Comparison of ENCODE assay signal across 14 cellular contexts in genomic region chr4:38454284-38454683, GRCh38.
DNase-seq lines count a peak whose midpoint lies in the region; ATAC-seq and TF ChIP-seq lines count a peak whose summit lies in the region.
"Had no signal": no experiment of that assay in that cellular context is flagged by ENCODE, and none has a peak within 500 bp of the region (broad histone marks: within the 10 kb centered on the region; RNA-seq: fewer than 3 reads in every experiment).

No MANE protein-coding gene starts in this region.

- H3K36me3 Mint-ChIP-seq in activated CD4-positive, alpha-beta memory T cell treated with anti-CD3 and anti-CD28 coated beads for 36 hours: peaks cover 7% of the 10 kb centered on the region
- peaks cover 6% of the 10 kb centered on the region for H3K36me3 Mint-ChIP-seq in activated CD4-positive, alpha-beta memory T cell treated with anti-CD3 and anti-CD28 coated beads, Interleukin-2, amount 10 ng/mL, durations not matched to agents 7 days and 5 days (ENCODE audit: low read depth)
- peaks cover 16% of the 10 kb centered on the region for H3K36me3 Mint-ChIP-seq in activated naive CD8-positive, alpha-beta T cell treated with anti-CD3 and anti-CD28 coated beads for 36 hours
- H3K36me3 Mint-ChIP-seq in naive thymus-derived CD4-positive, alpha-beta T cell: peaks cover 0 to 12% (median 0%) of the 10 kb centered on the region in 5 donors

- no peak for TF ChIP-seq CTCF in KMS-11 (conservative IDR thresholded peaks at IDR 0.05; ENCODE audit: low read depth, low read length)

- no peak overlapping the region for H3K4me3 ChIP-seq in KMS-11 (IDR thresholded peaks at IDR 0.05; ENCODE audit: insufficient read depth, low read depth, low read length)
- no peak overlapping the region for H3K4me3 ChIP-seq in naive thymus-derived CD4-positive, alpha-beta T cell (ENCODE audit: low read length)
- H3K4me3 ChIP-seq: BLaER1, GM23338 had no signal

- peak overlapping the region; percentile 7 for H3K27ac Mint-ChIP-seq in activated CD4-positive, alpha-beta memory T cell treated with anti-CD3 and anti-CD28 coated beads for 36 hours
- no peak overlapping the region for H3K27ac Mint-ChIP-seq in activated CD4-positive, alpha-beta memory T cell treated with anti-CD3 and anti-CD28 coated beads, Interleukin-2, amount 10 ng/mL, durations not matched to agents 7 days and 5 days
- H3K27ac Mint-ChIP-seq in activated naive CD8-positive, alpha-beta T cell treated with anti-CD3 and anti-CD28 coated beads for 36 hours: peak overlapping the region; percentile 40
- H3K27ac Mint-ChIP-seq in stimulated activated naive CD8-positive, alpha-beta T cell treated with anti-CD3 and anti-CD28 coated beads, Interleukin-15, amount 100 ng/mL, for 72 hours: no peak overlapping the region
- H3K27ac Mint-ChIP-seq in naive thymus-derived CD4-positive, alpha-beta T cell: peak overlapping the region in 1 of 9 donors; percentile 65
- H3K27ac Mint-ChIP-seq: GM23338 had no signal

- H3K4me1 ChIP-seq in KMS-11 (ENCODE audit: low read depth, poor library complexity, severe bottlenecking): peaks cover 34% of the 10 kb centered on the region
- H3K4me1 ChIP-seq in naive thymus-derived CD4-positive, alpha-beta T cell (ENCODE audit: control insufficient read depth in 2 of 2, insufficient read depth in 2 of 2, low read length in 2 of 2): peaks cover 0 to 17% of the 10 kb centered on the region in 2 donors
- H3K4me1 ChIP-seq: BLaER1 had no signal

- no peaks in the 10 kb centered on the region for H4K20me1 ChIP-seq in KMS-11 (ENCODE audit: insufficient read depth)
- H4K20me1 ChIP-seq: BLaER1 had no signal

- no peaks in the 10 kb centered on the region for H3K9me3 ChIP-seq in naive thymus-derived CD4-positive, alpha-beta T cell (ENCODE audit: control insufficient read depth in 2 of 3, low read length in 3 of 3)
- H3K9me3 ChIP-seq: BLaER1 had no signal

- peaks cover 52% of the 10 kb centered on the region for H3K4me1 Mint-ChIP-seq in activated CD4-positive, alpha-beta memory T cell treated with anti-CD3 and anti-CD28 coated beads for 36 hours (ENCODE audit: low read depth)
- peaks cover 32% of the 10 kb centered on the region for H3K4me1 Mint-ChIP-seq in activated CD4-positive, alpha-beta memory T cell treated with anti-CD3 and anti-CD28 coated beads, Interleukin-2, amount 10 ng/mL, durations not matched to agents 7 days and 5 days
- H3K4me1 Mint-ChIP-seq in activated naive CD8-positive, alpha-beta T cell treated with anti-CD3 and anti-CD28 coated beads for 36 hours: peaks cover 43% of the 10 kb centered on the region
- H3K4me1 Mint-ChIP-seq in stimulated activated naive CD8-positive, alpha-beta T cell treated with anti-CD3 and anti-CD28 coated beads, Interleukin-15, amount 100 ng/mL, for 72 hours: peaks cover 58% of the 10 kb centered on the region
- H3K4me1 Mint-ChIP-seq in naive thymus-derived CD4-positive, alpha-beta T cell: peaks cover 20 to 49% (median 41%) of the 10 kb centered on the region in 7 donors
- H3K4me1 Mint-ChIP-seq: GM23338 had no signal

- peaks cover 6% of the 10 kb centered on the region for H3K9me3 Mint-ChIP-seq in activated CD4-positive, alpha-beta memory T cell treated with anti-CD3 and anti-CD28 coated beads for 36 hours
- peaks cover 13% of the 10 kb centered on the region for H3K9me3 Mint-ChIP-seq in activated CD4-positive, alpha-beta memory T cell treated with anti-CD3 and anti-CD28 coated beads, Interleukin-2, amount 10 ng/mL, durations not matched to agents 7 days and 5 days
- H3K9me3 Mint-ChIP-seq in activated naive CD8-positive, alpha-beta T cell treated with anti-CD3 and anti-CD28 coated beads for 36 hours: peaks cover 8% of the 10 kb centered on the region
- peaks cover 8 to 16% of the 10 kb centered on the region in 2 donors for H3K9me3 Mint-ChIP-seq in stimulated activated naive CD8-positive, alpha-beta T cell treated with anti-CD3 and anti-CD28 coated beads, Interleukin-15, amount 100 ng/mL, for 72 hours
- peaks cover 0 to 13% (median 0%) of the 10 kb centered on the region in 11 donors for H3K9me3 Mint-ChIP-seq in naive thymus-derived CD4-positive, alpha-beta T cell

- no peak for ATAC-seq in stimulated activated naive CD8-positive, alpha-beta T cell treated with anti-CD3 and anti-CD28 coated beads, Interleukin-15, amount 100 ng/mL, for 72 hours
- ATAC-seq in naive thymus-derived CD4-positive, alpha-beta T cell: no peak
- ATAC-seq: GM23338 had no signal

- no peaks in the 10 kb centered on the region for H3K27me3 ChIP-seq in KMS-11 (ENCODE audit: insufficient read depth, low read depth)
- no peaks in the 10 kb centered on the region for H3K27me3 ChIP-seq in naive thymus-derived CD4-positive, alpha-beta T cell (ENCODE audit: control insufficient read depth in 2 of 2, insufficient read depth in 2 of 2, low read length in 2 of 2)
- H3K27me3 ChIP-seq: BLaER1 had no signal

- H3K79me2 ChIP-seq in KMS-11 (ENCODE audit: insufficient read depth, low read depth): no peaks in the 10 kb centered on the region

- no peak overlapping the region for H3K4me3 Mint-ChIP-seq in activated CD4-positive, alpha-beta memory T cell treated with anti-CD3 and anti-CD28 coated beads for 36 hours
- no peak overlapping the region for H3K4me3 Mint-ChIP-seq in activated CD4-positive, alpha-beta memory T cell treated with anti-CD3 and anti-CD28 coated beads, Interleukin-2, amount 10 ng/mL, durations not matched to agents 7 days and 5 days
- H3K4me3 Mint-ChIP-seq in activated naive CD8-positive, alpha-beta T cell treated with anti-CD3 and anti-CD28 coated beads for 36 hours: no peak overlapping the region
- peak overlapping the region; percentile 53 to 55 for H3K4me3 Mint-ChIP-seq in stimulated activated naive CD8-positive, alpha-beta T cell treated with anti-CD3 and anti-CD28 coated beads, Interleukin-15, amount 100 ng/mL, for 72 hours
- H3K4me3 Mint-ChIP-seq in naive thymus-derived CD4-positive, alpha-beta T cell: peak overlapping the region in 2 of 10 donors; percentile 30 to 42
- H3K4me3 Mint-ChIP-seq: GM23338 had no signal

- no peak for DNase-seq in activated CD4-positive, alpha-beta memory T cell treated with anti-CD3 and anti-CD28 coated beads for 36 hours
- DNase-seq in activated CD4-positive, alpha-beta memory T cell treated with anti-CD3 and anti-CD28 coated beads, Interleukin-2, amount 10 ng/mL, durations not matched to agents 7 days and 5 days: no peak
- DNase-seq in activated naive CD8-positive, alpha-beta T cell treated with anti-CD3 and anti-CD28 coated beads for 36 hours: no peak
- no peak for DNase-seq in stimulated activated naive CD8-positive, alpha-beta T cell treated with anti-CD3 and anti-CD28 coated beads, Interleukin-15, amount 100 ng/mL, for 72 hours
- no peak for DNase-seq in G401 (ENCODE audit: low spot score)
- DNase-seq in naive thymus-derived CD4-positive, alpha-beta T cell: no peak
- DNase-seq: AML-193, DMS53, H7 had no signal

- intact Hi-C loops in activated CD4-positive, alpha-beta memory T cell treated with anti-CD3 and anti-CD28 coated beads for 36 hours (cut with micrococcal nuclease): loop anchor here (2.0 to 10.0 kb wide), 5 partner anchors 43 to 323 kb away; no protein-coding TSS in a partner anchor
- intact Hi-C loops in naive thymus-derived CD4-positive, alpha-beta T cell (cut with micrococcal nuclease): no loop called here

- CTCF ChIA-PET in activated CD4-positive, alpha-beta memory T cell treated with anti-CD3 and anti-CD28 coated beads for 36 hours (lab: Charles Lee): interaction anchor here (0.7 to 2.3 kb wide), 3 partner anchors 117 to 221 kb away, joined by 3 to 7 read pairs (median 3); no protein-coding TSS in a partner anchor
- CTCF ChIA-PET in activated CD4-positive, alpha-beta memory T cell treated with anti-CD3 and anti-CD28 coated beads, Interleukin-2, amount 10 ng/mL, durations not matched to agents 7 days and 5 days (lab: Charles Lee): no interaction called here
- CTCF ChIA-PET in naive thymus-derived CD4-positive, alpha-beta T cell (lab: Charles Lee): no interaction called here

- peak overlapping the region; percentile 49 for H3K4me2 ChIP-seq in KMS-11
- H3K4me2 ChIP-seq: BLaER1, GM23338 had no signal

- POLR2A ChIA-PET in activated CD4-positive, alpha-beta memory T cell treated with anti-CD3 and anti-CD28 coated beads for 36 hours (lab: Charles Lee): interaction anchor here (0.6 kb wide), 1 partner anchor 770 kb away, joined by 3 read pairs; no protein-coding TSS in a partner anchor
- POLR2A ChIA-PET in activated CD4-positive, alpha-beta memory T cell treated with anti-CD3 and anti-CD28 coated beads, Interleukin-2, amount 10 ng/mL, durations not matched to agents 7 days and 5 days (lab: Charles Lee): no interaction called here
- POLR2A ChIA-PET in naive thymus-derived CD4-positive, alpha-beta T cell (lab: Charles Lee): interaction anchor here (0.6 to 0.9 kb wide), 4 partner anchors 50 to 1843 kb away, joined by 3 read pairs; no protein-coding TSS in a partner anchor

- peaks cover 13% of the 10 kb centered on the region for H3K27me3 Mint-ChIP-seq in activated CD4-positive, alpha-beta memory T cell treated with anti-CD3 and anti-CD28 coated beads for 36 hours
- peaks cover 15% of the 10 kb centered on the region for H3K27me3 Mint-ChIP-seq in activated CD4-positive, alpha-beta memory T cell treated with anti-CD3 and anti-CD28 coated beads, Interleukin-2, amount 10 ng/mL, durations not matched to agents 7 days and 5 days
- no peaks in the 10 kb centered on the region for H3K27me3 Mint-ChIP-seq in activated naive CD8-positive, alpha-beta T cell treated with anti-CD3 and anti-CD28 coated beads for 36 hours
- H3K27me3 Mint-ChIP-seq in stimulated activated naive CD8-positive, alpha-beta T cell treated with anti-CD3 and anti-CD28 coated beads, Interleukin-15, amount 100 ng/mL, for 72 hours: no peaks in the 10 kb centered on the region
- peaks cover 0 to 15% (median 0%) of the 10 kb centered on the region in 5 donors for H3K27me3 Mint-ChIP-seq in naive thymus-derived CD4-positive, alpha-beta T cell

- no peak overlapping the region for H3K27ac ChIP-seq in KMS-11
- no peak overlapping the region for H3K27ac ChIP-seq in naive thymus-derived CD4-positive, alpha-beta T cell (ENCODE audit: low read depth, low read length)
- H3K27ac ChIP-seq: 22Rv1, BLaER1, HL-60 had no signal

- H3K9ac ChIP-seq in KMS-11: no peak overlapping the region
- H3K9ac ChIP-seq: BLaER1 had no signal

- no peaks in the 10 kb centered on the region for H3K36me3 ChIP-seq in KMS-11 (ENCODE audit: insufficient read depth)
- H3K36me3 ChIP-seq in naive thymus-derived CD4-positive, alpha-beta T cell (ENCODE audit: control insufficient read depth in 2 of 3, insufficient read depth in 3 of 3, low read length in 3 of 3): no peaks in the 10 kb centered on the region
- H3K36me3 ChIP-seq: BLaER1 had no signal

- in situ Hi-C loops in G401 (cut with HindIII; ENCODE audit: low sequenced_read_pairs): no loop called here

- H2AFZ ChIP-seq in KMS-11 (ENCODE audit: low read depth): no peak overlapping the region
- H2AFZ ChIP-seq: GM23338 had no signal

Comparison
In these comparisons a context has a peak if more than half of its experiments do, and no peak if none do; other contexts are left out.
1. H3K27ac Mint-ChIP-seq: peak in activated CD4-positive, alpha-beta memory T cell treated with anti-CD3 and anti-CD28 coated beads for 36 hours (single experiment) and activated naive CD8-positive, alpha-beta T cell treated with anti-CD3 and anti-CD28 coated beads for 36 hours (single experiment); none in activated CD4-positive, alpha-beta memory T cell treated with anti-CD3 and anti-CD28 coated beads, Interleukin-2, amount 10 ng/mL, durations not matched to agents 7 days and 5 days (single experiment) and stimulated activated naive CD8-positive, alpha-beta T cell treated with anti-CD3 and anti-CD28 coated beads, Interleukin-15, amount 100 ng/mL, for 72 hours (0 of 2).
2. H3K4me3 Mint-ChIP-seq: peak in stimulated activated naive CD8-positive, alpha-beta T cell treated with anti-CD3 and anti-CD28 coated beads, Interleukin-15, amount 100 ng/mL, for 72 hours (2 of 2); none in activated CD4-positive, alpha-beta memory T cell treated with anti-CD3 and anti-CD28 coated beads for 36 hours (single experiment), activated CD4-positive, alpha-beta memory T cell treated with anti-CD3 and anti-CD28 coated beads, Interleukin-2, amount 10 ng/mL, durations not matched to agents 7 days and 5 days (single experiment) and activated naive CD8-positive, alpha-beta T cell treated with anti-CD3 and anti-CD28 coated beads for 36 hours (single experiment).